In genomic region chrX:136148391-136148790, GRCh38 we compare ENCODE assay signal across 9 cellular contexts. TPM values are rescaled to one million over a fixed set of nuclear protein-coding genes. Genes with fewer than 3 reads are reported as not detected.
DNase-seq lines count a peak whose midpoint lies in the region; ATAC-seq and TF ChIP-seq lines count a peak whose summit lies in the region.
"Had no signal": no experiment of that assay in that cellular context is flagged by ENCODE, and none has a peak within 500 bp of the region (broad histone marks: within the 10 kb centered on the region; RNA-seq: fewer than 3 reads in every experiment).

No MANE protein-coding gene starts in this region.

- no peaks in the 10 kb centered on the region for H4K20me1 ChIP-seq in GM23248 (ENCODE audit: insufficient read depth)
- no peaks in the 10 kb centered on the region for H4K20me1 ChIP-seq in PC-9 (ENCODE audit: insufficient read depth)

- H3K79me2 ChIP-seq in GM23248 (ENCODE audit: insufficient read depth) (no peaks in the 10 kb centered on the region), PC-9 (ENCODE audit: low read depth) (no peaks in the 10 kb centered on the region)

- H3K36me3 Mint-ChIP-seq in activated B cell treated with CpG ODN at 0.5 μM for 24 hours (ENCODE audit: low read depth): no peaks in the 10 kb centered on the region
- H3K36me3 Mint-ChIP-seq in glutamatergic neuron (ENCODE audit: unreplicated experiment): peaks cover 5% of the 10 kb centered on the region

- in situ Hi-C loops in GM23248 (cut with MboI): no loop called here
- in situ Hi-C loops in gastrocnemius medialis (cut with MboI; ENCODE audit: low sequenced_read_pairs in 4 of 4): no loop called here

- H3K9me2 ChIP-seq in GM23248 (ENCODE audit: insufficient read depth) (no peaks in the 10 kb centered on the region), PC-9 (ENCODE audit: insufficient read depth) (no peaks in the 10 kb centered on the region)

- DNase-seq in GM23248 (no peak), activated B cell treated with CpG ODN at 0.5 μM for 24 hours (no peak), glutamatergic neuron (no peak), gastrocnemius medialis (no peak), PC-9 (no peak), NCI-H2081 (lab: John Stamatoyannopoulos, UW) (no peak), GM19238 (ENCODE audit: insufficient read length, low spot score) (no peak)
- DNase-seq in stimulated activated CD4-positive, alpha-beta T cell treated with anti-CD3 and anti-CD28 coated beads, Interleukin-1b, Interleukin-23, amount 100 ng/mL, for 48 hours: no peak
- DNase-seq: NCI-H524 treated with DMSO at 0.1 percent for 48 hours had no signal

- H3F3A ChIP-seq in GM23248 (ENCODE audit: insufficient read depth) (no peaks in the 10 kb centered on the region), PC-9 (ENCODE audit: insufficient read depth, low read depth) (no peaks in the 10 kb centered on the region)

- H3K4me1 Mint-ChIP-seq in activated B cell treated with CpG ODN at 0.5 μM for 24 hours (peaks cover 20% of the 10 kb centered on the region), glutamatergic neuron (ENCODE audit: low read depth, unreplicated experiment) (peaks cover 4% of the 10 kb centered on the region)

- intact Hi-C loops in activated B cell treated with CpG ODN at 0.5 μM for 24 hours (cut with micrococcal nuclease) (loop anchor here (5.0 kb wide), 1 partner anchor 79 kb away; no protein-coding TSS in a partner anchor), gastrocnemius medialis (cut with DNase I; ENCODE audit: low total_unique reads) (loop anchor here (5.0 kb wide), 1 partner anchor 91 kb away; no protein-coding TSS in a partner anchor), PC-9 (cut with micrococcal nuclease; ENCODE audit: unreplicated experiment) (no loop called here)

- H3K27ac ChIP-seq in GM23248 (no peak overlapping the region), gastrocnemius medialis (peak overlapping the region; percentile 66 to 78 (median 74)), PC-9 (no peak overlapping the region)

- H3K4me2 ChIP-seq in GM23248 (ENCODE audit: unreplicated experiment) (no peak overlapping the region), PC-9 (no peak overlapping the region)

- POLR2A ChIA-PET in activated B cell treated with CpG ODN at 0.5 μM for 24 hours (lab: Charles Lee): no interaction called here
- POLR2A ChIA-PET in PC-9 (lab: Charles Lee; ENCODE audit: unreplicated experiment): no interaction called here

- ATAC-seq in activated B cell treated with CpG ODN at 0.5 μM for 24 hours (ENCODE audit: low read depth) (no peak), gastrocnemius medialis (no peak)

- H3K9me3 ChIP-seq in GM23248 (ENCODE audit: low read depth) (no peaks in the 10 kb centered on the region), gastrocnemius medialis (no peaks in the 10 kb centered on the region), PC-9 (ENCODE audit: insufficient read depth, low read depth) (no peaks in the 10 kb centered on the region)

- H3K27ac Mint-ChIP-seq in activated B cell treated with CpG ODN at 0.5 μM for 24 hours (no peak overlapping the region), glutamatergic neuron (ENCODE audit: unreplicated experiment) (peak overlapping the region; percentile 48)

- H3K27me3 Mint-ChIP-seq in activated B cell treated with CpG ODN at 0.5 μM for 24 hours: peaks cover 4% of the 10 kb centered on the region
- H3K27me3 Mint-ChIP-seq in glutamatergic neuron (ENCODE audit: unreplicated experiment): peaks cover 10% of the 10 kb centered on the region

- no TSS peak for BruUV-seq in PC-9 (replicated peaks; lab: Mats Ljungman, UMichigan)

- TF ChIP-seq POLR2A in gastrocnemius medialis (IDR thresholded peaks at IDR 0.05): no peak

- peak overlapping the region; percentile 62 for H3K4me3 Mint-ChIP-seq in activated B cell treated with CpG ODN at 0.5 μM for 24 hours
- peak overlapping the region; percentile 89 for H3K4me3 Mint-ChIP-seq in glutamatergic neuron (ENCODE audit: unreplicated experiment)

- H3K27me3 ChIP-seq in GM23248 (replicated peaks; ENCODE audit: insufficient read depth): no peaks in the 10 kb centered on the region
- H3K27me3 ChIP-seq in gastrocnemius medialis: peaks cover 0 to 4% (median 0%) of the 10 kb centered on the region in 3 donors
- no peaks in the 10 kb centered on the region for H3K27me3 ChIP-seq in PC-9 (ENCODE audit: insufficient read depth, low read depth)

- no peak for TF ChIP-seq CTCF in activated B cell treated with CpG ODN at 0.5 μM for 24 hours (IDR thresholded peaks at IDR 0.05)
- no peak for TF ChIP-seq CTCF in glutamatergic neuron (IDR thresholded peaks at IDR 0.05; ENCODE audit: partially characterized antibody, unreplicated experiment)
- TF ChIP-seq CTCF in gastrocnemius medialis (IDR thresholded peaks at IDR 0.05 in 4 of 5, conservative IDR thresholded peaks at IDR 0.05 in 1 of 5): no peak
- TF ChIP-seq CTCF in PC-9 (conservative IDR thresholded peaks at IDR 0.05): no peak

- H3K4me3 ChIP-seq in GM23248 (peak overlapping the region; percentile 74), gastrocnemius medialis (peak overlapping the region; percentile 38 to 75 (median 68)), PC-9 (no peak overlapping the region)

- CTCF ChIA-PET in activated B cell treated with CpG ODN at 0.5 μM for 24 hours (lab: Charles Lee) (no interaction called here), PC-9 (lab: Charles Lee) (no interaction called here)

- WGBS in GM23248 (ENCODE audit: low coverage in 1 of 2, low lambda C conversion rate in 2 of 2, missing lambda C conversion rate in 2 of 2), 2 experiments: 9 to 12% methylated on average over 6 to 17 of the region's 17 CpGs

- H2AFZ ChIP-seq in GM23248: no peak overlapping the region
- no peak overlapping the region for H2AFZ ChIP-seq in PC-9

- no peaks in the 10 kb centered on the region for H3K9me3 Mint-ChIP-seq in activated B cell treated with CpG ODN at 0.5 μM for 24 hours
- peaks cover 7% of the 10 kb centered on the region for H3K9me3 Mint-ChIP-seq in glutamatergic neuron (ENCODE audit: unreplicated experiment)

- no peaks in the 10 kb centered on the region for H3K4me1 ChIP-seq in GM23248 (ENCODE audit: insufficient read depth)
- no peaks in the 10 kb centered on the region for H3K4me1 ChIP-seq in gastrocnemius medialis
- no peaks in the 10 kb centered on the region for H3K4me1 ChIP-seq in PC-9 (replicated peaks; ENCODE audit: insufficient read depth)

- no peak overlapping the region for H3K9ac ChIP-seq in GM23248

- H3K36me3 ChIP-seq in GM23248 (ENCODE audit: low read depth): no peaks in the 10 kb centered on the region
- no peaks in the 10 kb centered on the region for H3K36me3 ChIP-seq in gastrocnemius medialis
- H3K36me3 ChIP-seq in PC-9 (ENCODE audit: low read depth): no peaks in the 10 kb centered on the region

RNA-seq across cellular contexts. Expression of gene FHL1, which starts 1.1 kb away (rescaled TPM):
- total RNA-seq in GM23248 (2014; rRNA removed; shearing (Covaris generic)): 57.5 and 63.2 TPM in 2 replicates
- polyA plus RNA-seq in GM23248 (2016; fragmentation: Nextera tagmentation; extraction: Ambion mirVana): 55.1 and 55.8 TPM in 2 replicates
- 2.6 and 6.4 TPM in 2 replicates for total RNA-seq in activated B cell treated with CpG ODN at 0.5 μM for 24 hours
- total RNA-seq in glutamatergic neuron (ENCODE audit: unreplicated experiment): 161 TPM
- 1,000 to 10,000 TPM; 2,023 to 8,069 (median 7,102) TPM for total RNA-seq in gastrocnemius medialis
- 0.65 and 1.7 TPM in 2 replicates for total RNA-seq in PC-9 (2021)

Comparison
In these comparisons a context has a peak if more than half of its experiments do, and no peak if none do; other contexts are left out.
1. H3K27ac ChIP-seq: peak in gastrocnemius medialis (4 of 4); none in GM23248 (single experiment) and PC-9 (single experiment).
2. RNA of gene FHL1, which starts 1.1 kb away (total RNA-seq): 2,023 to 8,069 TPM in gastrocnemius medialis; 161 TPM in glutamatergic neuron (single experiment), 57.5 to 63.2 TPM in GM23248, 2.6 to 6.4 TPM in activated B cell treated with CpG ODN at 0.5 μM for 24 hours and 0.65 to 1.7 TPM in PC-9; every median in the first group is over 10 times any median in the second.